ENCODE assay signal across 12 cellular contexts in genomic region chr14:71523630-71524320, GRCh38.
DNase-seq lines count a peak whose midpoint lies in the region; ATAC-seq and TF ChIP-seq lines count a peak whose summit lies in the region.
"Had no signal": no experiment of that assay in that cellular context is flagged by ENCODE, and none has a peak within 500 bp of the region (broad histone marks: within the 10 kb centered on the region; RNA-seq: fewer than 3 reads in every experiment).

No MANE protein-coding gene starts in this region.

- intact Hi-C loops in activated CD8-positive, alpha-beta T cell treated with anti-CD3 and anti-CD28 coated beads for 36 hours (cut with micrococcal nuclease), result no loop called here
- intact Hi-C loops in posterior vena cava (cut with DNase I), result no loop called here
- intact Hi-C loops in MCF 10A (cut with micrococcal nuclease), result no loop called here

- POLR2A ChIA-PET in activated CD8-positive, alpha-beta T cell treated with anti-CD3 and anti-CD28 coated beads for 36 hours (lab: Charles Lee), result no interaction called here
- POLR2A ChIA-PET in activated CD8-positive, alpha-beta T cell treated with anti-CD3 and anti-CD28 coated beads, Interleukin-2, amount 10 ng/mL, durations not matched to agents 7 days and 5 days (lab: Charles Lee), result no interaction called here
- POLR2A ChIA-PET in MCF 10A (lab: Yijun Ruan, JAX), result interaction anchor here (0.6 kb wide), 1 partner anchor 20 kb away, joined by 3 read pairs; no protein-coding TSS in a partner anchor

- H3K4me3 Mint-ChIP-seq in activated CD8-positive, alpha-beta T cell treated with anti-CD3 and anti-CD28 coated beads for 36 hours, result no peak overlapping the region
- no peak overlapping the region for H3K4me3 Mint-ChIP-seq in activated CD8-positive, alpha-beta T cell treated with anti-CD3 and anti-CD28 coated beads, Interleukin-2, amount 10 ng/mL, durations not matched to agents 7 days and 5 days
- H3K4me3 Mint-ChIP-seq in stimulated activated effector memory CD8-positive, alpha-beta T cell treated with anti-CD3 and anti-CD28 coated beads, Interleukin-12 subunit alpha, Interleukin-12 subunit beta, amount 100 ng/mL, for 72 hours, result no peak overlapping the region
- no peak overlapping the region for H3K4me3 Mint-ChIP-seq in MCF 10A (ENCODE audit: unreplicated experiment)

- ATAC-seq in activated CD8-positive, alpha-beta T cell treated with anti-CD3 and anti-CD28 coated beads for 36 hours, result peak; percentile 27
- no peak for ATAC-seq in activated CD8-positive, alpha-beta T cell treated with anti-CD3 and anti-CD28 coated beads, Interleukin-2, amount 10 ng/mL, durations not matched to agents 7 days and 5 days
- ATAC-seq in HG02588 (IDR thresholded peaks at IDR 0.05; ENCODE audit: unreplicated experiment) (peak; percentile 82), HG03571 (IDR thresholded peaks at IDR 0.05; ENCODE audit: unreplicated experiment) (peak; percentile 77)
- peak; percentile 99 for ATAC-seq in stimulated activated effector memory CD8-positive, alpha-beta T cell treated with anti-CD3 and anti-CD28 coated beads, Interleukin-12 subunit alpha, Interleukin-12 subunit beta, amount 100 ng/mL, for 72 hours
- ATAC-seq: upper lobe of right lung had no signal

- H3K27ac Mint-ChIP-seq in activated CD8-positive, alpha-beta T cell treated with anti-CD3 and anti-CD28 coated beads for 36 hours, result no peak overlapping the region
- no peak overlapping the region for H3K27ac Mint-ChIP-seq in activated CD8-positive, alpha-beta T cell treated with anti-CD3 and anti-CD28 coated beads, Interleukin-2, amount 10 ng/mL, durations not matched to agents 7 days and 5 days
- H3K27ac Mint-ChIP-seq in stimulated activated effector memory CD8-positive, alpha-beta T cell treated with anti-CD3 and anti-CD28 coated beads, Interleukin-12 subunit alpha, Interleukin-12 subunit beta, amount 100 ng/mL, for 72 hours, result no peak overlapping the region
- no peak overlapping the region for H3K27ac Mint-ChIP-seq in MCF 10A (ENCODE audit: low read depth, unreplicated experiment)

- TF ChIP-seq CTCF in activated CD8-positive, alpha-beta T cell treated with anti-CD3 and anti-CD28 coated beads for 36 hours (IDR thresholded peaks at IDR 0.05), result no peak
- no peak for TF ChIP-seq CTCF in MCF 10A (IDR thresholded peaks at IDR 0.05; ENCODE audit: unreplicated experiment)

- H3K4me1 Mint-ChIP-seq in activated CD8-positive, alpha-beta T cell treated with anti-CD3 and anti-CD28 coated beads for 36 hours (ENCODE audit: low read depth), result peaks cover 25% of the 10 kb centered on the region
- peaks cover 9% of the 10 kb centered on the region for H3K4me1 Mint-ChIP-seq in activated CD8-positive, alpha-beta T cell treated with anti-CD3 and anti-CD28 coated beads, Interleukin-2, amount 10 ng/mL, durations not matched to agents 7 days and 5 days (ENCODE audit: low read depth)
- peaks cover 50% of the 10 kb centered on the region for H3K4me1 Mint-ChIP-seq in stimulated activated effector memory CD8-positive, alpha-beta T cell treated with anti-CD3 and anti-CD28 coated beads, Interleukin-12 subunit alpha, Interleukin-12 subunit beta, amount 100 ng/mL, for 72 hours
- peaks cover 12% of the 10 kb centered on the region for H3K4me1 Mint-ChIP-seq in MCF 10A (ENCODE audit: insufficient read depth, unreplicated experiment)

- no peaks in the 10 kb centered on the region for H3K27me3 Mint-ChIP-seq in activated CD8-positive, alpha-beta T cell treated with anti-CD3 and anti-CD28 coated beads for 36 hours
- no peaks in the 10 kb centered on the region for H3K27me3 Mint-ChIP-seq in activated CD8-positive, alpha-beta T cell treated with anti-CD3 and anti-CD28 coated beads, Interleukin-2, amount 10 ng/mL, durations not matched to agents 7 days and 5 days (ENCODE audit: low read depth)
- H3K27me3 Mint-ChIP-seq in MCF 10A (ENCODE audit: insufficient read depth, unreplicated experiment), result no peaks in the 10 kb centered on the region

- no TSS peak for BruUV-seq in MCF 10A (replicated peaks; lab: Mats Ljungman, UMichigan)

- no peaks in the 10 kb centered on the region for H3K9me3 Mint-ChIP-seq in activated CD8-positive, alpha-beta T cell treated with anti-CD3 and anti-CD28 coated beads for 36 hours
- H3K9me3 Mint-ChIP-seq in activated CD8-positive, alpha-beta T cell treated with anti-CD3 and anti-CD28 coated beads, Interleukin-2, amount 10 ng/mL, durations not matched to agents 7 days and 5 days (ENCODE audit: insufficient read depth), result no peaks in the 10 kb centered on the region
- no peaks in the 10 kb centered on the region for H3K9me3 Mint-ChIP-seq in stimulated activated effector memory CD8-positive, alpha-beta T cell treated with anti-CD3 and anti-CD28 coated beads, Interleukin-12 subunit alpha, Interleukin-12 subunit beta, amount 100 ng/mL, for 72 hours
- no peaks in the 10 kb centered on the region for H3K9me3 Mint-ChIP-seq in MCF 10A (ENCODE audit: unreplicated experiment)

- DNase-seq in activated CD8-positive, alpha-beta T cell treated with anti-CD3 and anti-CD28 coated beads for 36 hours, result no peak
- no peak for DNase-seq in activated CD8-positive, alpha-beta T cell treated with anti-CD3 and anti-CD28 coated beads, Interleukin-2, amount 10 ng/mL, durations not matched to agents 7 days and 5 days
- no peak for DNase-seq in stimulated activated effector memory CD8-positive, alpha-beta T cell treated with anti-CD3 and anti-CD28 coated beads, Interleukin-12 subunit alpha, Interleukin-12 subunit beta, amount 100 ng/mL, for 72 hours (ENCODE audit: low spot score in 2 of 2)
- no peak for DNase-seq in GDM1 (lab: John Stamatoyannopoulos, UW)
- no peak for DNase-seq in posterior vena cava (ENCODE audit: low spot score)
- no peak for DNase-seq in MCF 10A (ENCODE audit: unreplicated experiment)
- DNase-seq: NCI-H146, spleen, T1000, upper lobe of right lung had no signal

- CTCF ChIA-PET in activated CD8-positive, alpha-beta T cell treated with anti-CD3 and anti-CD28 coated beads for 36 hours (lab: Charles Lee), result no interaction called here
- CTCF ChIA-PET in activated CD8-positive, alpha-beta T cell treated with anti-CD3 and anti-CD28 coated beads, Interleukin-2, amount 10 ng/mL, durations not matched to agents 7 days and 5 days (lab: Charles Lee), result no interaction called here
- CTCF ChIA-PET in MCF 10A (lab: Yijun Ruan, JAX), result interaction anchor here (0.6 kb wide), 1 partner anchor 1509 kb away, joined by 3 read pairs; no protein-coding TSS in a partner anchor

- H3K36me3 Mint-ChIP-seq in activated CD8-positive, alpha-beta T cell treated with anti-CD3 and anti-CD28 coated beads for 36 hours (ENCODE audit: low read depth), result peaks cover 17% of the 10 kb centered on the region
- peaks cover 16% of the 10 kb centered on the region for H3K36me3 Mint-ChIP-seq in activated CD8-positive, alpha-beta T cell treated with anti-CD3 and anti-CD28 coated beads, Interleukin-2, amount 10 ng/mL, durations not matched to agents 7 days and 5 days (ENCODE audit: low read depth)
- peaks cover 19% of the 10 kb centered on the region for H3K36me3 Mint-ChIP-seq in stimulated activated effector memory CD8-positive, alpha-beta T cell treated with anti-CD3 and anti-CD28 coated beads, Interleukin-12 subunit alpha, Interleukin-12 subunit beta, amount 100 ng/mL, for 72 hours
- H3K36me3 Mint-ChIP-seq in MCF 10A (ENCODE audit: insufficient read depth, unreplicated experiment), result no peaks in the 10 kb centered on the region
